In genomic region chr7:30584970-30585369, GRCh38 we compare ENCODE assay signal across 24 cellular contexts.
"Had no signal": no experiment of that assay in that cellular context is flagged by ENCODE, and none has a peak within 500 bp of the region (broad histone marks: within the 10 kb centered on the region; RNA-seq: fewer than 3 reads in every experiment).

No MANE protein-coding gene starts in this region.

- H3K9me3 ChIP-seq: ascending aorta, gastroesophageal sphincter, neutrophil had no signal

- H3K27ac ChIP-seq: ascending aorta, cardiac muscle cell, coronary artery, dorsolateral prefrontal cortex, gastroesophageal sphincter, neutrophil, skin epidermis had no signal

- H3K4me3 ChIP-seq: ascending aorta, cardiac muscle cell, coronary artery, dorsolateral prefrontal cortex, gastroesophageal sphincter, skin epidermis had no signal

- DNase-seq: activated CD4-positive, alpha-beta T cell treated with anti-CD3 and anti-CD28 coated beads, Interleukin-2, amount 50 U/mL, for 4 hours; activated CD8-positive, alpha-beta memory T cell treated with anti-CD3 and anti-CD28 coated beads for 24 hours; activated effector memory CD4-positive, alpha-beta T cell treated with Interleukin-2 at 50 U/mL for 16 hours; activated naive CD4-positive, alpha-beta T cell treated with anti-CD3 and anti-CD28 coated beads, Interleukin-2, amount 10 ng/mL, durations not matched to agents 7 days and 5 days; activated naive CD8-positive, alpha-beta T cell treated with anti-CD3 and anti-CD28 coated beads, Interleukin-2, amount 10 ng/mL, durations not matched to agents 7 days and 5 days; dorsolateral prefrontal cortex; effector memory CD4-positive, alpha-beta T cell; erythroblast; head of caudate nucleus; mammary epithelial cell; naive B cell; nephron progenitor cell; stimulated activated CD4-positive, alpha-beta T cell treated with anti-CD3 and anti-CD28 coated beads, Interleukin-12 subunit alpha, Interleukin-12 subunit beta, amount 100 ng/mL, for 4 hours; stimulated activated CD4-positive, alpha-beta T cell treated with anti-CD3 and anti-CD28 coated beads, Interleukin-4, amount 100 ng/mL, for 1 hour; T-helper 17 cell; T1000 had no signal

- H3K4me1 ChIP-seq: ascending aorta had no signal

- ATAC-seq: gastroesophageal sphincter; sciatic nerve; stimulated activated effector memory CD8-positive, alpha-beta T cell treated with anti-CD3 and anti-CD28 coated beads, Interleukin-12 subunit alpha, Interleukin-12 subunit beta, amount 100 ng/mL, for 72 hours; T-helper 17 cell had no signal

- H3K27me3 ChIP-seq: ascending aorta, cardiac muscle cell, dorsolateral prefrontal cortex, gastroesophageal sphincter, neutrophil had no signal
